8 cellular contexts compared by ENCODE assay signal in the genomic region with DNA sequence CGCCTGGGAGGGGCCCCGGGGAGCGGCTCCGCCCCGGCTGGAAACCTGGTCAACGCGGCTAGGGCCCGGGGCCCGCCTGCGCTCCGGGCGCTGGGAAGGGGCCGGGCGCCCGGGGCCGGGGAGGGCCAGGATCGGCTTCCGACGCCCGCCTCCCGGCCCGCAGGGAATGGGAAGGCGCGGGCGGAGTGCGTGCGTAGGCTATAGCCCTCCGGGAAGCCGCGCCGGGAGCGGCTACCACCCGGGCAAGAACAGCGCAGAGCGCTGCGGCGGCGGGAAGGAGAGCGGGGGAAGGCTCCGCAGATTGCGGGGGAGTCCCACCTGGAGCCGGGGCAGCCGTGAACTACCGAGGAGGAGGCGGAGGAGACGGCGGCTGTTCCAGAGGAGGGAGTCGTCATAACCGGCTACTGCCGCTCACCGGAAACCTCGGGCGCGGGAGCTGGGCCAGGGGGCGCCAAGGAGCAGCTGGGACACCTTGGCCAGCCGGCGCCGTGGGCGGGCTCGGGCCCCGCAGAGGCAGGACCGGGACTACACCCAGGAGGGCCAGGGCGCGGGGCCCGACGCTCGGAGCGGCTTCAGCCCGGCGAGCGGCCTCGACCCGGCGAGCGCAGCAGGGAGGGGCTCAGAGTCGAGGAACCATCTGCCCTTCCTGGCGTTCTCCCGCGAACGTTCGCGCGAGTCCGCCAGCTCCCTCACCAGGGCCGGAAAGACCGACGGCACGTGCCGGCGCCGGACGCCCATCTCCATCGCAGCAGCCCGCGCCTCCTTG. TPM values are rescaled to one million over a fixed set of nuclear protein-coding genes. Genes with fewer than 3 reads are reported as not detected.
DNase-seq lines count a peak whose midpoint lies in the region; ATAC-seq, FAIRE-seq and TF ChIP-seq lines count a peak whose summit lies in the region.

Gene EOGT (minus strand): TSS at position 429 of the 766 bp plus-strand sequence. CDS start 3,838 bp downstream, outside the sequence.

- POLR2A ChIA-PET in GM10248 (lab: Yijun Ruan, JAX) = interaction anchor here (0.6 to 0.8 kb wide), 2 partner anchors 12 to 793 kb away, joined by 3 to 4 read pairs; no protein-coding TSS in a partner anchor

- H3K9me3 ChIP-seq in cardiac muscle cell (ENCODE audit: low read depth) (no peaks in the 10 kb centered on the region), upper lobe of right lung (no peaks in the 10 kb centered on the region)

- no peaks in the 10 kb centered on the region for H3K27me3 Mint-ChIP-seq in activated naive CD8-positive, alpha-beta T cell treated with anti-CD3 and anti-CD28 coated beads, Interleukin-2, amount 50 U/mL, for 24 hours

- peaks cover 25% of the 10 kb centered on the region for H3K4me1 Mint-ChIP-seq in activated naive CD8-positive, alpha-beta T cell treated with anti-CD3 and anti-CD28 coated beads, Interleukin-2, amount 50 U/mL, for 24 hours

- no peaks in the 10 kb centered on the region for H3K9me3 Mint-ChIP-seq in activated naive CD8-positive, alpha-beta T cell treated with anti-CD3 and anti-CD28 coated beads, Interleukin-2, amount 50 U/mL, for 24 hours

- CTCF ChIA-PET in GM10248 (lab: Yijun Ruan, JAX) = interaction anchor here (0.8 to 3.3 kb wide), 16 partner anchors 8 to 106 kb away, joined by 3 to 21 read pairs (median 3); partner anchors contain the start of gene TMF1

- no peak for FAIRE-seq in H54 (lab: Jason Lieb, UNC)

- peak; percentile 83 for ATAC-seq in activated naive CD8-positive, alpha-beta T cell treated with anti-CD3 and anti-CD28 coated beads, Interleukin-2, amount 50 U/mL, for 24 hours
- peak; percentile 95 for ATAC-seq in upper lobe of right lung

- H3K4me3 ChIP-seq in cardiac muscle cell (peak within 1 kb of the TSS; percentile 66), upper lobe of right lung (peak within 1 kb of the TSS; percentile 86)

- peaks cover 9% of the 10 kb centered on the region for H3K36me3 Mint-ChIP-seq in activated naive CD8-positive, alpha-beta T cell treated with anti-CD3 and anti-CD28 coated beads, Interleukin-2, amount 50 U/mL, for 24 hours (ENCODE audit: low read depth)

- peak within 1 kb of the TSS; percentile 81 for H3K4me3 Mint-ChIP-seq in activated naive CD8-positive, alpha-beta T cell treated with anti-CD3 and anti-CD28 coated beads, Interleukin-2, amount 50 U/mL, for 24 hours

- H3K4me1 ChIP-seq in cardiac muscle cell (ENCODE audit: low read depth) = peaks cover 2% of the 10 kb centered on the region
- peaks cover 31% of the 10 kb centered on the region for H3K4me1 ChIP-seq in upper lobe of right lung

- TF ChIP-seq POLR2A in H54 (IDR thresholded peaks at IDR 0.05; ENCODE audit: low read depth, low read length) = peak; percentile 39

- peaks cover 5% of the 10 kb centered on the region for H3K36me3 ChIP-seq in cardiac muscle cell
- peaks cover 17% of the 10 kb centered on the region for H3K36me3 ChIP-seq in upper lobe of right lung

- H3K27me3 ChIP-seq in cardiac muscle cell = no peaks in the 10 kb centered on the region
- no peaks in the 10 kb centered on the region for H3K27me3 ChIP-seq in upper lobe of right lung

- H3K27ac ChIP-seq in cardiac muscle cell (peak within 1 kb of the TSS; percentile 88), upper lobe of right lung (peak within 1 kb of the TSS; percentile 100)

- DNase-seq in GM10248 (ENCODE audit: extremely low spot score) (peak; percentile 90), H54 (ENCODE audit: insufficient read length, low spot score) (peak; percentile 77), LoVo (ENCODE audit: low spot score) (peak; percentile 87), SW480 (ENCODE audit: low spot score) (peak; percentile 82), cardiac muscle cell (ENCODE audit: low read depth in 1 of 2, low spot score in 1 of 2) (peak; percentile 90 to 92), posterior vena cava (ENCODE audit: low spot score) (peak; percentile 97), upper lobe of right lung (peak; percentile 97)
- DNase-seq in activated naive CD8-positive, alpha-beta T cell treated with anti-CD3 and anti-CD28 coated beads, Interleukin-2, amount 50 U/mL, for 24 hours = peak; percentile 87

- peak; percentile 76 for TF ChIP-seq CTCF in GM10248 (IDR thresholded peaks at IDR 0.05; ENCODE audit: control extremely low read depth, extremely low read depth, low read depth, missing control alignments)
- peak; percentile 65 for TF ChIP-seq CTCF in cardiac muscle cell (IDR thresholded peaks at IDR 0.05; ENCODE audit: low read depth, low read length)
- peak; percentile 64 for TF ChIP-seq CTCF in upper lobe of right lung (IDR thresholded peaks at IDR 0.05)

- peak within 1 kb of the TSS; percentile 84 for H3K27ac Mint-ChIP-seq in activated naive CD8-positive, alpha-beta T cell treated with anti-CD3 and anti-CD28 coated beads, Interleukin-2, amount 50 U/mL, for 24 hours

- intact Hi-C loops in posterior vena cava (cut with DNase I) = no loop called here
- intact Hi-C loops in upper lobe of right lung (cut with DNase I) = no loop called here

RNA-seq across cellular contexts. Expression of gene EOGT, which starts in this region (rescaled TPM):
- total RNA-seq in cardiac muscle cell (10.1 and 16.9 TPM in 2 replicates), posterior vena cava (10 to 100 TPM; 67.6 to 87.8 TPM), upper lobe of right lung (36.4 TPM)
- 11.3 and 13.3 TPM in 2 replicates for polyA plus RNA-seq in cardiac muscle cell

Comparison
In these comparisons a context has a peak if more than half of its experiments do, and no peak if none do; other contexts are left out.
1. Peak in every context shown above with its lines: DNase-seq, ATAC-seq, H3K4me3 ChIP-seq and H3K27ac ChIP-seq.